In the genomic region with DNA sequence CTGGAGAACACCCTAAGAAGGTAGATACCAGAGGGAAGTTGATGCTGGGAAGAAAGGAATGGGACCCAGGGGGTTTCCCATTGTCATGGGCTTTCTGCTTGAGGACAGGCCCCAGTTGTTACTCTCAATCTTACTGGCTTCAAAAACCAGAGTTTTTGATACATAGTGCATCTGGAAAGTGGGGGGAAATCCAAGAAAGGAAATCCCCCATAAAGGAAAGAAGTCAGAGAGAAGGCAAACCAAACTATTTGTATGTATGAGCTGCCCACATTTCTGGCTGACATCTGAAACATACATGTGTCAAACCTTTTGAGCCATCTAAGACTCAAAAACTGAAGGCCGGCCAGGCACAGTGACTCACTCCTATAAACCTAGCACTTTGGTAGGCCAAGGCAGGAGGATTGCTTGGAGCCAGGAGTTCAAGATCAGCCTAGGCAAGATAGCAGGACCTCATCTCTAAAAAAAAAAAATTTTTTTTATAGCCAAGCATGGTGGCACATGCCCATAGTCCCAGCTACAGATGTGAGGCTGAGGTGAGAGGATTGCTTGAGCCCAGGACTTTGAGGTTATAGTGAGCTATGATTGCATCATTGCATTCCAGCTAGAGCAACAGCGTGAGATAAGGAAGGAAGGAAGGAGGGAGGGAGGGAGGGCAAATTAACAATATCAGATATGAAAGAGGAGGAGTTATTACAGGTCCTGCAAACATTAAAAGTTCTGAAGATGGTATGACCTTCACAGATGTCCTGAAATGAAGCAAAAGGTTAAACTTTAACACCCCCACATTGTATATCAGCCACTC, we compare ENCODE assay signal across 1 cellular context.
TF ChIP-seq lines count a peak whose summit lies in the region.

No MANE protein-coding gene starts in this region.

TF ChIP-seq in K562, 482 proteins besides CTCF, POLR2A, EP300 and RAD21 (continued from another document and continues in another):
- TF ChIP-seq, protein P1, sequence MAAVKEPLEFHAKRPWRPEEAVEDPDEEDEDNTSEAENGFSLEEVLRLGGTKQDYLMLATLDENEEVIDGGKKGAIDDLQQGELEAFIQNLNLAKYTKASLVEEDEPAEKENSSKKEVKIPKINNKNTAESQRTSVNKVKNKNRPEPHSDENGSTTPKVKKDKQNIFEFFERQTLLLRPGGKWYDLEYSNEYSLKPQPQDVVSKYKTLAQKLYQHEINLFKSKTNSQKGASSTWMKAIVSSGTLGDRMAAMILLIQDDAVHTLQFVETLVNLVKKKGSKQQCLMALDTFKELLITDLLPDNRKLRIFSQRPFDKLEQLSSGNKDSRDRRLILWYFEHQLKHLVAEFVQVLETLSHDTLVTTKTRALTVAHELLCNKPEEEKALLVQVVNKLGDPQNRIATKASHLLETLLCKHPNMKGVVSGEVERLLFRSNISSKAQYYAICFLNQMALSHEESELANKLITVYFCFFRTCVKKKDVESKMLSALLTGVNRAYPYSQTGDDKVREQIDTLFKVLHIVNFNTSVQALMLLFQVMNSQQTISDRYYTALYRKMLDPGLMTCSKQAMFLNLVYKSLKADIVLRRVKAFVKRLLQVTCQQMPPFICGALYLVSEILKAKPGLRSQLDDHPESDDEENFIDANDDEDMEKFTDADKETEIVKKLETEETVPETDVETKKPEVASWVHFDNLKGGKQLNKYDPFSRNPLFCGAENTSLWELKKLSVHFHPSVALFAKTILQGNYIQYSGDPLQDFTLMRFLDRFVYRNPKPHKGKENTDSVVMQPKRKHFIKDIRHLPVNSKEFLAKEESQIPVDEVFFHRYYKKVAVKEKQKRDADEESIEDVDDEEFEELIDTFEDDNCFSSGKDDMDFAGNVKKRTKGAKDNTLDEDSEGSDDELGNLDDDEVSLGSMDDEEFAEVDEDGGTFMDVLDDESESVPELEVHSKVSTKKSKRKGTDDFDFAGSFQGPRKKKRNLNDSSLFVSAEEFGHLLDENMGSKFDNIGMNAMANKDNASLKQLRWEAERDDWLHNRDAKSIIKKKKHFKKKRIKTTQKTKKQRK (IDR thresholded peaks at IDR 0.05; ENCODE audit: borderline replicate concordance, low read depth, low read length), result no peak
- TF ChIP-seq, protein P2, sequence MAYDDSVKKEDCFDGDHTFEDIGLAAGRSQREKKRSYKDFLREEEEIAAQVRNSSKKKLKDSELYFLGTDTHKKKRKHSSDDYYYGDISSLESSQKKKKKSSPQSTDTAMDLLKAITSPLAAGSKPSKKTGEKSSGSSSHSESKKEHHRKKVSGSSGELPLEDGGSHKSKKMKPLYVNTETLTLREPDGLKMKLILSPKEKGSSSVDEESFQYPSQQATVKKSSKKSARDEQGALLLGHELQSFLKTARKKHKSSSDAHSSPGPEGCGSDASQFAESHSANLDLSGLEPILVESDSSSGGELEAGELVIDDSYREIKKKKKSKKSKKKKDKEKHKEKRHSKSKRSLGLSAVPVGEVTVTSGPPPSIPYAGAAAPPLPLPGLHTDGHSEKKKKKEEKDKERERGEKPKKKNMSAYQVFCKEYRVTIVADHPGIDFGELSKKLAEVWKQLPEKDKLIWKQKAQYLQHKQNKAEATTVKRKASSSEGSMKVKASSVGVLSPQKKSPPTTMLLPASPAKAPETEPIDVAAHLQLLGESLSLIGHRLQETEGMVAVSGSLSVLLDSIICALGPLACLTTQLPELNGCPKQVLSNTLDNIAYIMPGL (CRISPR knock-in tag; IDR thresholded peaks at IDR 0.05), result no peak
- TF ChIP-seq CREB1 (IDR thresholded peaks at IDR 0.05) (no peak), CREB1 (CRISPR knock-in tag; IDR thresholded peaks at IDR 0.05) (no peak), ESRRA (IDR thresholded peaks at IDR 0.05; ENCODE audit: borderline replicate concordance, low read depth) (peak; percentile 81), TCF7 (IDR thresholded peaks at IDR 0.05; ENCODE audit: borderline replicate concordance) (no peak), SRSF7 (optimal IDR thresholded peaks at IDR 0.05; ENCODE audit: low read depth, low read length) (no peak), FOSL1 (tag; conservative IDR thresholded peaks at IDR 0.05) (peak; percentile 78), BDP1 (IDR thresholded peaks at IDR 0.05; ENCODE audit: insufficient read depth, insufficient read length) (no peak), ZBTB17 (CRISPR knock-in tag; IDR thresholded peaks at IDR 0.05) (0 out of 2 replicates have a peak, but pooled peaks have one; percentile 43), ARNT (IDR thresholded peaks at IDR 0.05) (no peak), ZNF561 (CRISPR knock-in tag; conservative IDR thresholded peaks at IDR 0.05) (no peak), DMBX1 (CRISPR knock-in tag; IDR thresholded peaks at IDR 0.05; ENCODE audit: borderline replicate concordance) (peak; percentile 94), TCF3 (CRISPR knock-in tag; IDR thresholded peaks at IDR 0.05) (no peak), ZNF79 (CRISPR knock-in tag; IDR thresholded peaks at IDR 0.05; ENCODE audit: low read depth) (no peak; the same call in 1 of the 2 replicates), KAT2B (IDR thresholded peaks at IDR 0.05; ENCODE audit: low read depth, low read length) (no peak), SAFB (IDR thresholded peaks at IDR 0.05; ENCODE audit: borderline replicate concordance, low read depth, low read length) (no peak), ZNF212 (CRISPR knock-in tag; IDR thresholded peaks at IDR 0.05) (peak; percentile 35; the same call in 1 of the 2 replicates), PHF20 (IDR thresholded peaks at IDR 0.05; ENCODE audit: partially characterized antibody) (no peak), MYC (IDR thresholded peaks at IDR 0.05; ENCODE audit: low read depth, low read length) (peak; percentile 68), MYC (CRISPR knock-in tag; IDR thresholded peaks at IDR 0.05; ENCODE audit: borderline replicate concordance, low read depth) (no peak), NFYB (IDR thresholded peaks at IDR 0.05; ENCODE audit: extremely low read depth, insufficient read length) (no peak), CHD4 (IDR thresholded peaks at IDR 0.05; ENCODE audit: insufficient read depth, insufficient replicate concordance, low read depth, low read length, poor library complexity, severe bottlenecking) (no peak), FOXA1 (IDR thresholded peaks at IDR 0.05; ENCODE audit: borderline replicate concordance) (no peak), ZBTB7A (IDR thresholded peaks at IDR 0.05; ENCODE audit: borderline replicate concordance, control insufficient read depth, low read depth, low read length) (no peak), MBD2 (IDR thresholded peaks at IDR 0.05; ENCODE audit: borderline replicate concordance, low read depth) (no peak; the same call in 1 of the 2 replicates), DPF2 (IDR thresholded peaks at IDR 0.05) (peak; percentile 80), ZNF384 (IDR thresholded peaks at IDR 0.05; ENCODE audit: low read depth, low read length) (peak; percentile 38; the same call in 1 of the 2 replicates), SMC3 (conservative IDR thresholded peaks at IDR 0.05; ENCODE audit: insufficient read depth, low read depth, low read length) (no peak)
- TF ChIP-seq, protein P3, sequence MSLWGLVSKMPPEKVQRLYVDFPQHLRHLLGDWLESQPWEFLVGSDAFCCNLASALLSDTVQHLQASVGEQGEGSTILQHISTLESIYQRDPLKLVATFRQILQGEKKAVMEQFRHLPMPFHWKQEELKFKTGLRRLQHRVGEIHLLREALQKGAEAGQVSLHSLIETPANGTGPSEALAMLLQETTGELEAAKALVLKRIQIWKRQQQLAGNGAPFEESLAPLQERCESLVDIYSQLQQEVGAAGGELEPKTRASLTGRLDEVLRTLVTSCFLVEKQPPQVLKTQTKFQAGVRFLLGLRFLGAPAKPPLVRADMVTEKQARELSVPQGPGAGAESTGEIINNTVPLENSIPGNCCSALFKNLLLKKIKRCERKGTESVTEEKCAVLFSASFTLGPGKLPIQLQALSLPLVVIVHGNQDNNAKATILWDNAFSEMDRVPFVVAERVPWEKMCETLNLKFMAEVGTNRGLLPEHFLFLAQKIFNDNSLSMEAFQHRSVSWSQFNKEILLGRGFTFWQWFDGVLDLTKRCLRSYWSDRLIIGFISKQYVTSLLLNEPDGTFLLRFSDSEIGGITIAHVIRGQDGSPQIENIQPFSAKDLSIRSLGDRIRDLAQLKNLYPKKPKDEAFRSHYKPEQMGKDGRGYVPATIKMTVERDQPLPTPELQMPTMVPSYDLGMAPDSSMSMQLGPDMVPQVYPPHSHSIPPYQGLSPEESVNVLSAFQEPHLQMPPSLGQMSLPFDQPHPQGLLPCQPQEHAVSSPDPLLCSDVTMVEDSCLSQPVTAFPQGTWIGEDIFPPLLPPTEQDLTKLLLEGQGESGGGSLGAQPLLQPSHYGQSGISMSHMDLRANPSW (CRISPR knock-in tag; IDR thresholded peaks at IDR 0.05), result no peak
- TF ChIP-seq, protein P4, sequence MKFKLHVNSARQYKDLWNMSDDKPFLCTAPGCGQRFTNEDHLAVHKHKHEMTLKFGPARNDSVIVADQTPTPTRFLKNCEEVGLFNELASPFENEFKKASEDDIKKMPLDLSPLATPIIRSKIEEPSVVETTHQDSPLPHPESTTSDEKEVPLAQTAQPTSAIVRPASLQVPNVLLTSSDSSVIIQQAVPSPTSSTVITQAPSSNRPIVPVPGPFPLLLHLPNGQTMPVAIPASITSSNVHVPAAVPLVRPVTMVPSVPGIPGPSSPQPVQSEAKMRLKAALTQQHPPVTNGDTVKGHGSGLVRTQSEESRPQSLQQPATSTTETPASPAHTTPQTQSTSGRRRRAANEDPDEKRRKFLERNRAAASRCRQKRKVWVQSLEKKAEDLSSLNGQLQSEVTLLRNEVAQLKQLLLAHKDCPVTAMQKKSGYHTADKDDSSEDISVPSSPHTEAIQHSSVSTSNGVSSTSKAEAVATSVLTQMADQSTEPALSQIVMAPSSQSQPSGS (CRISPR knock-in tag; IDR thresholded peaks at IDR 0.05), result no peak
- TF ChIP-seq, protein P5, sequence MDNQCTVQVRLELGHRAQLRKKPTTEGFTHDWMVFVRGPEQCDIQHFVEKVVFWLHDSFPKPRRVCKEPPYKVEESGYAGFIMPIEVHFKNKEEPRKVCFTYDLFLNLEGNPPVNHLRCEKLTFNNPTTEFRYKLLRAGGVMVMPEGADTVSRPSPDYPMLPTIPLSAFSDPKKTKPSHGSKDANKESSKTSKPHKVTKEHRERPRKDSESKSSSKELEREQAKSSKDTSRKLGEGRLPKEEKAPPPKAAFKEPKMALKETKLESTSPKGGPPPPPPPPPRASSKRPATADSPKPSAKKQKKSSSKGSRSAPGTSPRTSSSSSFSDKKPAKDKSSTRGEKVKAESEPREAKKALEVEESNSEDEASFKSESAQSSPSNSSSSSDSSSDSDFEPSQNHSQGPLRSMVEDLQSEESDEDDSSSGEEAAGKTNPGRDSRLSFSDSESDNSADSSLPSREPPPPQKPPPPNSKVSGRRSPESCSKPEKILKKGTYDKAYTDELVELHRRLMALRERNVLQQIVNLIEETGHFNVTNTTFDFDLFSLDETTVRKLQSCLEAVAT (IDR thresholded peaks at IDR 0.05), result no peak
- TF ChIP-seq, protein P6, sequence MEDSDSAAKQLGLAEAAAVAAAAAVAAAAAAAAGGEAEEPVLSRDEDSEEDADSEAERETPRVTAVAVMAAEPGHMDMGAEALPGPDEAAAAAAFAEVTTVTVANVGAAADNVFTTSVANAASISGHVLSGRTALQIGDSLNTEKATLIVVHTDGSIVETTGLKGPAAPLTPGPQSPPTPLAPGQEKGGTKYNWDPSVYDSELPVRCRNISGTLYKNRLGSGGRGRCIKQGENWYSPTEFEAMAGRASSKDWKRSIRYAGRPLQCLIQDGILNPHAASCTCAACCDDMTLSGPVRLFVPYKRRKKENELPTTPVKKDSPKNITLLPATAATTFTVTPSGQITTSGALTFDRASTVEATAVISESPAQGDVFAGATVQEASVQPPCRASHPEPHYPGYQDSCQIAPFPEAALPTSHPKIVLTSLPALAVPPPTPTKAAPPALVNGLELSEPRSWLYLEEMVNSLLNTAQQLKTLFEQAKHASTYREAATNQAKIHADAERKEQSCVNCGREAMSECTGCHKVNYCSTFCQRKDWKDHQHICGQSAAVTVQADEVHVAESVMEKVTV (CRISPR knock-in tag; IDR thresholded peaks at IDR 0.05), result 0 out of 2 replicates have a peak, but pooled peaks have one; percentile 18
- TF ChIP-seq, protein P7, sequence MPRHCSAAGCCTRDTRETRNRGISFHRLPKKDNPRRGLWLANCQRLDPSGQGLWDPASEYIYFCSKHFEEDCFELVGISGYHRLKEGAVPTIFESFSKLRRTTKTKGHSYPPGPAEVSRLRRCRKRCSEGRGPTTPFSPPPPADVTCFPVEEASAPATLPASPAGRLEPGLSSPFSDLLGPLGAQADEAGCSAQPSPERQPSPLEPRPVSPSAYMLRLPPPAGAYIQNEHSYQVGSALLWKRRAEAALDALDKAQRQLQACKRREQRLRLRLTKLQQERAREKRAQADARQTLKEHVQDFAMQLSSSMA (CRISPR knock-in tag; IDR thresholded peaks at IDR 0.05), result no peak
- TF ChIP-seq, protein P8, sequence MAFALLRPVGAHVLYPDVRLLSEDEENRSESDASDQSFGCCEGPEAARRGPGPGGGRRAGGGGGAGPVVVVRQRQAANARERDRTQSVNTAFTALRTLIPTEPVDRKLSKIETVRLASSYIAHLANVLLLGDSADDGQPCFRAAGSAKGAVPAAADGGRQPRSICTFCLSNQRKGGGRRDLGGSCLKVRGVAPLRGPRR (CRISPR knock-in tag; IDR thresholded peaks at IDR 0.05), result peak; percentile 73; the same call in 1 of the 2 replicates
- TF ChIP-seq, protein P9, sequence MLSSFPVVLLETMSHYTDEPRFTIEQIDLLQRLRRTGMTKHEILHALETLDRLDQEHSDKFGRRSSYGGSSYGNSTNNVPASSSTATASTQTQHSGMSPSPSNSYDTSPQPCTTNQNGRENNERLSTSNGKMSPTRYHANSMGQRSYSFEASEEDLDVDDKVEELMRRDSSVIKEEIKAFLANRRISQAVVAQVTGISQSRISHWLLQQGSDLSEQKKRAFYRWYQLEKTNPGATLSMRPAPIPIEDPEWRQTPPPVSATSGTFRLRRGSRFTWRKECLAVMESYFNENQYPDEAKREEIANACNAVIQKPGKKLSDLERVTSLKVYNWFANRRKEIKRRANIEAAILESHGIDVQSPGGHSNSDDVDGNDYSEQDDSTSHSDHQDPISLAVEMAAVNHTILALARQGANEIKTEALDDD (IDR thresholded peaks at IDR 0.05), result no peak
- TF ChIP-seq, protein P10, sequence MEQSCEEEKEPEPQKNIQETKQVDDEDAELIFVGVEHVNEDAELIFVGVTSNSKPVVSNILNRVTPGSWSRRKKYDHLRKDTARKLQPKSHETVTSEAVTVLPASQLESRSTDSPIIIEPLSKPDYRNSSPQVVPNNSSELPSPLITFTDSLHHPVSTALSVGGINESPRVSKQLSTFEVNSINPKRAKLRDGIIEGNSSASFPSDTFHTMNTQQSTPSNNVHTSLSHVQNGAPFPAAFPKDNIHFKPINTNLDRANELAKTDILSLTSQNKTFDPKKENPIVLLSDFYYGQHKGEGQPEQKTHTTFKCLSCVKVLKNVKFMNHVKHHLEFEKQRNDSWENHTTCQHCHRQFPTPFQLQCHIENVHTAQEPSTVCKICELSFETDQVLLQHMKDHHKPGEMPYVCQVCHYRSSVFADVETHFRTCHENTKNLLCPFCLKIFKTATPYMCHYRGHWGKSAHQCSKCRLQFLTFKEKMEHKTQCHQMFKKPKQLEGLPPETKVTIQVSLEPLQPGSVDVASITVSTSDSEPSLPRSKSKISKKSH (CRISPR knock-in tag; IDR thresholded peaks at IDR 0.05), result no peak
